Comparison of ENCODE assay signal across 8 cellular contexts in genomic region chr3:82178291-82178690, GRCh38.
"Had no signal": no experiment of that assay in that cellular context is flagged by ENCODE, and none has a peak within 500 bp of the region (broad histone marks: within the 10 kb centered on the region; RNA-seq: fewer than 3 reads in every experiment).

No MANE protein-coding gene starts in this region.

- DNase-seq: GDM1, GF-D8 had no signal

- FAIRE-seq: G401.6, GM12878, GM12891, GM12892, GM18507, GM19239 had no signal

- H3K4me3 ChIP-seq: GM12878 had no signal
